ENCODE assay signal across 9 cellular contexts in the genomic region with DNA sequence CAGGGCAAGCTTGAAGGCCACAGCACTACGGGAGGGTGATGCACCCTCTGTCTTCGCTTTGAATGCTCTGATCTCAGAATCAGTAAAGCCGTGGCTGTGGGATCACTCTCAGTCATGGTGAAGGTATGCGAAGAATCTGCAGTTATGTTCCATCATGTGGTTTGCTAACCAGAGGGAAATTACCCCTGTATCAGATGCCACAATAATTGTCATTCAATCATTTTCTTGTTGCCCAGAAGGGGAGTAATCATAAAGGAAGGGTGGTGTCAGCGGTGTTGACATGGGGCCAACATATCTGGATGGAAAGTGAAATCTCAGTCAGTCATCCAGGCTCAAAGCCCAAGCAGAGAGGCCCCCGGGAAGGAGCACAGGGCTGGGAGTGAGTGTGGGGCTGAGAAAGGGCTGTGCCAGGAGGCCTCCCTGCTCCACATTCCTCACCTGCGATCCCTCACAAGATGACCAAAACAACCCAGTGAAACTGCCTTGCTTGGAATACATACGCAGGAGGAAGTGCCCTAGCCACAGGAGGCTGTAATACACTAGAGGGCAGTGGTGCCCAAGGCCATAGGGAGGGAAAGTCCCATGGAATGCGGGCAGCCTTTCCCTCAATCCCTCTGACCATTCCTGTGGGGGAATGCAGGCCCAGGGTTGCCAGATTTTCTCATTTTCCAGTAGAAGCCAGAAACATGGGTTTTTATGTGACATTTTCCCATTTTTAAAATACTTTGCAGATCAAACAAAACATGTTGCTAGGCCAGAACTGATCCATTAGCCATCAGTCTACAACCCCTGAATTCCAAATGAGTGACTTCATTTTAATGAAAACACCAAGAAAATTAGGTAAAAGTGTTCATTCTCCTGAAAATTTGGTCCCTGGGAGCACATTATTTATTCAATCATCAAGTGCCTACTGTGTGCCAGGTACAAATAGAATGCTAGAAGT.
A peak's percentile ranks its signal among the peaks of the same experiment; 100 is the strongest.
DNase-seq lines count a peak whose midpoint lies in the region; ATAC-seq, FAIRE-seq and TF ChIP-seq lines count a peak whose summit lies in the region.
"Had no signal": no experiment of that assay in that cellular context is flagged by ENCODE, and none has a peak within 500 bp of the region (broad histone marks: within the 10 kb centered on the region; RNA-seq: fewer than 3 reads in every experiment).

No MANE protein-coding gene starts in this region.

- H3K4me3 Mint-ChIP-seq in type B pancreatic cell = peak overlapping the region; percentile 45
- H3K4me3 Mint-ChIP-seq: stimulated activated naive CD8-positive, alpha-beta T cell treated with anti-CD3 and anti-CD28 coated beads, Interleukin-15, Interleukin-2, amounts not matched to agents 100 ng/mL and 50 ng/mL, for 24 hours had no signal

- peaks cover 13% of the 10 kb centered on the region for H3K4me1 Mint-ChIP-seq in type B pancreatic cell (ENCODE audit: unreplicated experiment)

- TF ChIP-seq CTCF in astrocyte of the spinal cord (IDR thresholded peaks at IDR 0.05; ENCODE audit: low read depth, low read length) (peak; percentile 69), type B pancreatic cell (conservative IDR thresholded peaks at IDR 0.05) (peak; percentile 59)

- no peak for ATAC-seq in HG03432 (IDR thresholded peaks at IDR 0.05; ENCODE audit: unreplicated experiment)

- H3K4me3 ChIP-seq in astrocyte of the spinal cord (ENCODE audit: low read depth, low read length) = no peak overlapping the region

- H3K36me3 Mint-ChIP-seq in type B pancreatic cell = peaks cover 4% of the 10 kb centered on the region

- in situ Hi-C loops in astrocyte of the spinal cord (cut with HindIII; ENCODE audit: low sequenced_read_pairs) = no loop called here

- peak; percentile 79 for FAIRE-seq in HTR-8/SVneo (lab: Jason Lieb, UNC)

- peak overlapping the region; percentile 95 for H3K27ac Mint-ChIP-seq in type B pancreatic cell
- H3K27ac Mint-ChIP-seq: stimulated activated naive CD8-positive, alpha-beta T cell treated with anti-CD3 and anti-CD28 coated beads, Interleukin-15, Interleukin-2, amounts not matched to agents 100 ng/mL and 50 ng/mL, for 24 hours had no signal

- peaks cover 8% of the 10 kb centered on the region for H3K9me3 Mint-ChIP-seq in type B pancreatic cell
- H3K9me3 Mint-ChIP-seq: stimulated activated naive CD8-positive, alpha-beta T cell treated with anti-CD3 and anti-CD28 coated beads, Interleukin-15, Interleukin-2, amounts not matched to agents 100 ng/mL and 50 ng/mL, for 24 hours had no signal

- H3K27me3 Mint-ChIP-seq in type B pancreatic cell = peaks cover 13% of the 10 kb centered on the region

- peak; percentile 10 for DNase-seq in NCI-H2107 treated with DMSO at 0.1 percent for 48 hours (lab: John Stamatoyannopoulos, UW; ENCODE audit: unreplicated experiment)
- no peak for DNase-seq in NCI-H2107 (lab: John Stamatoyannopoulos, UW)
- peak; percentile 81 for DNase-seq in HTR-8/SVneo (ENCODE audit: insufficient read length, low spot score)
- peak; percentile 94 for DNase-seq in astrocyte of the spinal cord (ENCODE audit: low read depth, low spot score)
- DNase-seq in iris pigment epithelial cell (ENCODE audit: low read depth) = peak; percentile 98
- no peak for DNase-seq in type B pancreatic cell (ENCODE audit: extremely low spot score, unreplicated experiment)
- DNase-seq in NCI-H2081 (lab: John Stamatoyannopoulos, UW) = no peak

Comparison
In these comparisons a context has a peak if more than half of its experiments do, and no peak if none do; other contexts are left out.
1. DNase-seq: peak in NCI-H2107 treated with DMSO at 0.1 percent for 48 hours (single experiment), HTR-8/SVneo (single experiment), astrocyte of the spinal cord (single experiment) and iris pigment epithelial cell (single experiment); none in NCI-H2107 (single experiment), type B pancreatic cell (single experiment) and NCI-H2081 (0 of 2).